In genomic region chr6:7153807-7154206, GRCh38 we compare ENCODE assay signal across 13 cellular contexts. TPM values are rescaled to one million over a fixed set of nuclear protein-coding genes. Genes with fewer than 3 reads are reported as not detected.
DNase-seq lines count a peak whose midpoint lies in the region; ATAC-seq and TF ChIP-seq lines count a peak whose summit lies in the region.
"Had no signal": no experiment of that assay in that cellular context is flagged by ENCODE, and none has a peak within 500 bp of the region (broad histone marks: within the 10 kb centered on the region; RNA-seq: fewer than 3 reads in every experiment).

No MANE protein-coding gene starts in this region.

- DNase-seq in COLO668 (lab: John Stamatoyannopoulos, UW; ENCODE audit: unreplicated experiment): peak; percentile 7
- no peak for DNase-seq in HFFc6
- no peak for DNase-seq in activated naive CD8-positive, alpha-beta T cell treated with anti-CD3 and anti-CD28 coated beads for 36 hours
- no peak for DNase-seq in natural killer cell treated with Interleukin-12 subunit alpha and Interleukin-12 subunit beta and Interleukin-15 and Interleukin-18, amount 100 ng/mL, for 72 hours (ENCODE audit: low spot score)
- no peak for DNase-seq in DMS 273 (lab: John Stamatoyannopoulos, UW; ENCODE audit: unreplicated experiment)
- no peak for DNase-seq in NCI-H345 treated with DMSO at 0.1 percent for 48 hours (lab: John Stamatoyannopoulos, UW; ENCODE audit: unreplicated experiment)
- no peak for DNase-seq in GM19240 (ENCODE audit: insufficient read length, low spot score)
- DNase-seq: activated effector memory CD4-positive, alpha-beta T cell treated with anti-CD3 and anti-CD28 coated beads, Interleukin-2, amount 50 U/mL, for 16 hours; NCI-H2171; PC-9; stimulated activated CD4-positive, alpha-beta T cell treated with anti-CD3 and anti-CD28 coated beads, Interleukin-15, amount 100 ng/mL, for 24 hours had no signal

- ATAC-seq in natural killer cell treated with Interleukin-12 subunit alpha and Interleukin-12 subunit beta and Interleukin-15 and Interleukin-18, amount 100 ng/mL, for 72 hours: no peak
- no peak for ATAC-seq in GM21576 (IDR thresholded peaks at IDR 0.05; ENCODE audit: unreplicated experiment)

- TF ChIP-seq CTCF in HFFc6 (IDR thresholded peaks at IDR 0.05): no peak

- H3K4me1 Mint-ChIP-seq in HFFc6 (ENCODE audit: low read depth): peaks cover 95% of the 10 kb centered on the region
- H3K4me1 Mint-ChIP-seq in activated naive CD8-positive, alpha-beta T cell treated with anti-CD3 and anti-CD28 coated beads for 36 hours: peaks cover 69% of the 10 kb centered on the region
- peaks cover 73 to 78% of the 10 kb centered on the region in 2 donors for H3K4me1 Mint-ChIP-seq in natural killer cell treated with Interleukin-12 subunit alpha and Interleukin-12 subunit beta and Interleukin-15 and Interleukin-18, amount 100 ng/mL, for 72 hours (ENCODE audit: low read depth in 2 of 2)

- H3K36me3 Mint-ChIP-seq in HFFc6 (ENCODE audit: low read depth): peaks cover 4% of the 10 kb centered on the region; the same call in 1 of the 2 replicates
- peaks cover 11% of the 10 kb centered on the region for H3K36me3 Mint-ChIP-seq in activated naive CD8-positive, alpha-beta T cell treated with anti-CD3 and anti-CD28 coated beads for 36 hours
- H3K36me3 Mint-ChIP-seq in natural killer cell treated with Interleukin-12 subunit alpha and Interleukin-12 subunit beta and Interleukin-15 and Interleukin-18, amount 100 ng/mL, for 72 hours: no peaks in the 10 kb centered on the region

- H3K4me3 Mint-ChIP-seq in HFFc6: no peak overlapping the region
- H3K4me3 Mint-ChIP-seq in activated naive CD8-positive, alpha-beta T cell treated with anti-CD3 and anti-CD28 coated beads for 36 hours: no peak overlapping the region
- peak overlapping the region; percentile 23 for H3K4me3 Mint-ChIP-seq in natural killer cell treated with Interleukin-12 subunit alpha and Interleukin-12 subunit beta and Interleukin-15 and Interleukin-18, amount 100 ng/mL, for 72 hours
- H3K4me3 Mint-ChIP-seq: neural crest cell had no signal

- no peaks in the 10 kb centered on the region for H3K27me3 Mint-ChIP-seq in HFFc6 (ENCODE audit: insufficient read depth)
- H3K27me3 Mint-ChIP-seq in activated naive CD8-positive, alpha-beta T cell treated with anti-CD3 and anti-CD28 coated beads for 36 hours: no peaks in the 10 kb centered on the region
- H3K27me3 Mint-ChIP-seq in natural killer cell treated with Interleukin-12 subunit alpha and Interleukin-12 subunit beta and Interleukin-15 and Interleukin-18, amount 100 ng/mL, for 72 hours: no peaks in the 10 kb centered on the region

- peak overlapping the region; percentile 52; the same call in 1 of the 2 replicates for H3K27ac Mint-ChIP-seq in HFFc6
- H3K27ac Mint-ChIP-seq in activated naive CD8-positive, alpha-beta T cell treated with anti-CD3 and anti-CD28 coated beads for 36 hours: peak overlapping the region; percentile 86
- peak overlapping the region; percentile 90 to 96 for H3K27ac Mint-ChIP-seq in natural killer cell treated with Interleukin-12 subunit alpha and Interleukin-12 subunit beta and Interleukin-15 and Interleukin-18, amount 100 ng/mL, for 72 hours

- no peaks in the 10 kb centered on the region for H3K9me3 Mint-ChIP-seq in HFFc6
- H3K9me3 Mint-ChIP-seq in activated naive CD8-positive, alpha-beta T cell treated with anti-CD3 and anti-CD28 coated beads for 36 hours: no peaks in the 10 kb centered on the region
- H3K9me3 Mint-ChIP-seq in natural killer cell treated with Interleukin-12 subunit alpha and Interleukin-12 subunit beta and Interleukin-15 and Interleukin-18, amount 100 ng/mL, for 72 hours: no peaks in the 10 kb centered on the region
- H3K9me3 Mint-ChIP-seq: neural crest cell had no signal

RNA-seq across cellular contexts. Expression of gene RREB1, which starts 46.0 kb away (rescaled TPM):
- total RNA-seq in HFFc6 (2021; fragmentation: NEBNext Ultra II Directional; extraction: Animal tissue kit (Norgen Biotek cat#: 25700)): 10 to 100 TPM; 17.5 to 23.5 (median 20.1) TPM
- total RNA-seq in activated naive CD8-positive, alpha-beta T cell treated with anti-CD3 and anti-CD28 coated beads for 36 hours: 10 to 100 TPM; 17.4 to 18.5 TPM
- 10 to 100 TPM; 20.6 to 27.5 TPM for total RNA-seq in natural killer cell treated with Interleukin-12 subunit alpha and Interleukin-12 subunit beta and Interleukin-15 and Interleukin-18, amount 100 ng/mL, for 72 hours
